Comparison of ENCODE assay signal across 17 cellular contexts in genomic region chr11:13045734-13046133, GRCh38. TPM values are rescaled to one million over a fixed set of nuclear protein-coding genes. Genes with fewer than 3 reads are reported as not detected.
A peak's percentile ranks its signal among the peaks of the same experiment; 100 is the strongest.
DNase-seq lines count a peak whose midpoint lies in the region; ATAC-seq and TF ChIP-seq lines count a peak whose summit lies in the region.
"Had no signal": no experiment of that assay in that cellular context is flagged by ENCODE, and none has a peak within 500 bp of the region (broad histone marks: within the 10 kb centered on the region; RNA-seq: fewer than 3 reads in every experiment).

No MANE protein-coding gene starts in this region.

- H3K18ac ChIP-seq in mesenchymal stem cell (ENCODE audit: low read depth in 1 of 2, low read length in 2 of 2): no peak overlapping the region

- H3K9ac ChIP-seq in mammary epithelial cell (ENCODE audit: insufficient read depth, low read length): no peak overlapping the region
- H3K9ac ChIP-seq in mesenchymal stem cell (ENCODE audit: low read length): no peak overlapping the region

- intact Hi-C loops in mammary epithelial cell (cut with micrococcal nuclease) (no loop called here), MCF 10A (cut with micrococcal nuclease) (no loop called here)

- POLR2A ChIA-PET in MCF 10A (lab: Yijun Ruan, JAX): interaction anchor here (0.7 kb wide), 1 partner anchor 13 kb away, joined by 3 read pairs; no protein-coding TSS in a partner anchor

- H3K36me3 Mint-ChIP-seq in MCF 10A (ENCODE audit: insufficient read depth, unreplicated experiment): no peaks in the 10 kb centered on the region
- H3K36me3 Mint-ChIP-seq: CD4-positive, CD25-positive, alpha-beta regulatory T cell; CD8-positive, alpha-beta T cell had no signal

- H2AK5ac ChIP-seq in mesenchymal stem cell (ENCODE audit: low read length, severe bottlenecking): peak overlapping the region; percentile 45

- H3K27ac ChIP-seq in mammary epithelial cell (ENCODE audit: insufficient read depth, low read depth, low read length): no peak overlapping the region
- H3K27ac ChIP-seq in mesenchymal stem cell (ENCODE audit: low read length, poor library complexity, severe bottlenecking): no peak overlapping the region

- 97% methylated on average over 5 of the region's 5 CpGs for WGBS in mammary epithelial cell (ENCODE audit: low coverage, missing lambda C conversion rate)
- 76% methylated on average over 5 of the region's 5 CpGs for WGBS in mesenchymal stem cell

- H3K79me2 ChIP-seq in mammary epithelial cell (ENCODE audit: insufficient read depth, low read length): no peaks in the 10 kb centered on the region

- CTCF ChIA-PET in mammary epithelial cell (lab: Charles Lee; ENCODE audit: low non-redundant PET): no interaction called here
- CTCF ChIA-PET in MCF 10A (lab: Yijun Ruan, JAX): interaction anchor here (1.0 to 1.5 kb wide), 3 partner anchors 10 to 123 kb away, joined by 3 read pairs; no protein-coding TSS in a partner anchor

- no peaks in the 10 kb centered on the region for H3K27me3 ChIP-seq in mammary epithelial cell (ENCODE audit: insufficient read depth, low read length)
- peaks cover 0 to 55% of the 10 kb centered on the region in 2 experiments for H3K27me3 ChIP-seq in mesenchymal stem cell (ENCODE audit: control insufficient read depth in 1 of 2, insufficient read depth in 1 of 2, low read length in 2 of 2)

- H2BK12ac ChIP-seq in mesenchymal stem cell (ENCODE audit: low read length in 2 of 2): no peak overlapping the region

- H3K36me3 ChIP-seq in mammary epithelial cell (ENCODE audit: insufficient read depth, low read length): no peaks in the 10 kb centered on the region
- no peaks in the 10 kb centered on the region for H3K36me3 ChIP-seq in mesenchymal stem cell (ENCODE audit: control insufficient read depth in 1 of 2, insufficient read depth in 2 of 2, low read depth in 1 of 2, low read length in 2 of 2)
- H3K36me3 ChIP-seq: HAP-1 had no signal

- H3K4me3 ChIP-seq in mammary epithelial cell (replicated peaks in 1 of 3; ENCODE audit: insufficient read depth in 1 of 3, low read depth in 2 of 3, low read length in 3 of 3) (no peak overlapping the region), mesenchymal stem cell (ENCODE audit: insufficient read depth in 1 of 2, low read depth in 1 of 2, low read length in 2 of 2) (no peak overlapping the region)
- H3K4me3 ChIP-seq: HAP-1 had no signal

- no peak overlapping the region for H3K23ac ChIP-seq in mesenchymal stem cell (ENCODE audit: low read length in 2 of 2)

- H3K27ac Mint-ChIP-seq in MCF 10A (ENCODE audit: low read depth, unreplicated experiment): no peak overlapping the region
- H3K27ac Mint-ChIP-seq: CD4-positive, CD25-positive, alpha-beta regulatory T cell; CD8-positive, alpha-beta T cell; HFFc6 had no signal

- no peak overlapping the region for H3K14ac ChIP-seq in mesenchymal stem cell (ENCODE audit: low read length in 2 of 2)

- dilution Hi-C loops in mammary epithelial cell (cut with HindIII; ENCODE audit: low sequenced_read_pairs): no loop called here

- no peak for TF ChIP-seq CTCF in mammary epithelial cell (conservative IDR thresholded peaks at IDR 0.05 in 1 of 2, IDR thresholded peaks at IDR 0.05 in 1 of 2; ENCODE audit: extremely low read depth in 1 of 2, insufficient read depth in 1 of 2, low read depth in 1 of 2, low read length in 2 of 2)
- TF ChIP-seq CTCF in MCF 10A (IDR thresholded peaks at IDR 0.05; ENCODE audit: unreplicated experiment): no peak

- no peak overlapping the region for H3K4me3 Mint-ChIP-seq in MCF 10A (ENCODE audit: unreplicated experiment)
- H3K4me3 Mint-ChIP-seq: CD4-positive, CD25-positive, alpha-beta regulatory T cell; CD8-positive, alpha-beta T cell; HFFc6 had no signal

- BruUV-seq in mammary epithelial cell (replicated peaks; lab: Mats Ljungman, UMichigan) (no TSS peak), MCF 10A (replicated peaks; lab: Mats Ljungman, UMichigan) (no TSS peak)

- H3K4me1 ChIP-seq in mammary epithelial cell (ENCODE audit: insufficient read depth, low read length) (peaks cover under 1% of the 10 kb centered on the region), mesenchymal stem cell (ENCODE audit: control insufficient read depth, insufficient read depth, low read depth, low read length) (no peaks in the 10 kb centered on the region)
- H3K4me1 ChIP-seq: HAP-1 had no signal

- H3K4me2 ChIP-seq in mammary epithelial cell (ENCODE audit: insufficient read depth, low read depth, low read length): no peak overlapping the region
- H3K4me2 ChIP-seq in mesenchymal stem cell (ENCODE audit: low read length, poor library complexity, severe bottlenecking): no peak overlapping the region

- in situ Hi-C loops in mammary epithelial cell (cut with MboI; ENCODE audit: low sequenced_read_pairs in 2 of 2): no loop called here

- DNase-seq in mammary epithelial cell: no peak
- no peak for DNase-seq in MCF 10A (ENCODE audit: unreplicated experiment)
- peak; percentile 66 for DNase-seq in cerebellar cortex (ENCODE audit: low spot score)
- DNase-seq in mesenchymal stem cell: no peak
- DNase-seq in CD1c-positive myeloid dendritic cell (ENCODE audit: extremely low spot score): no peak
- DNase-seq in activated CD4-positive, CD25-positive, alpha-beta regulatory T cell treated with anti-CD3 and anti-CD28 coated beads, Interleukin-2, amount 50 U/mL, for 72 hours: no peak
- DNase-seq: Caco-2; CD4-positive, CD25-positive, alpha-beta regulatory T cell; CD8-positive, alpha-beta T cell; DMS153; DMS79 treated with DMSO at 0.1 percent for 48 hours; GOT3; HFFc6 had no signal

- no peaks in the 10 kb centered on the region for H3K79me1 ChIP-seq in mesenchymal stem cell (replicated peaks; ENCODE audit: low read length, poor library complexity, severe bottlenecking)

- H2BK5ac ChIP-seq in mesenchymal stem cell (ENCODE audit: low read depth, low read length, poor library complexity, severe bottlenecking): no peak overlapping the region

- H3K9me3 Mint-ChIP-seq in MCF 10A (ENCODE audit: unreplicated experiment): no peaks in the 10 kb centered on the region
- H3K9me3 Mint-ChIP-seq: CD8-positive, alpha-beta T cell; HFFc6 had no signal

- H2BK120ac ChIP-seq in mesenchymal stem cell (ENCODE audit: low read depth, low read length): no peak overlapping the region

- H3K27me3 Mint-ChIP-seq in MCF 10A (ENCODE audit: insufficient read depth, unreplicated experiment): no peaks in the 10 kb centered on the region

- H2BK15ac ChIP-seq in mesenchymal stem cell (ENCODE audit: low read depth, poor library complexity, severe bottlenecking): no peak overlapping the region

- H2AFZ ChIP-seq in mammary epithelial cell (ENCODE audit: low read depth, low read length) (peak overlapping the region; percentile 17), mesenchymal stem cell (ENCODE audit: low read depth, low read length) (no peak overlapping the region)

- H4K20me1 ChIP-seq in mammary epithelial cell (ENCODE audit: insufficient read depth, low read length): no peaks in the 10 kb centered on the region

- no peak for ATAC-seq in HG03175 (IDR thresholded peaks at IDR 0.05; ENCODE audit: unreplicated experiment)
- ATAC-seq: CD8-positive, alpha-beta T cell had no signal

- H3K4me1 Mint-ChIP-seq in MCF 10A (ENCODE audit: insufficient read depth, unreplicated experiment): no peaks in the 10 kb centered on the region
- H3K4me1 Mint-ChIP-seq: CD4-positive, CD25-positive, alpha-beta regulatory T cell had no signal

- no peak overlapping the region for H4K8ac ChIP-seq in mesenchymal stem cell (ENCODE audit: low read length)

- no peak overlapping the region for H4K91ac ChIP-seq in mesenchymal stem cell (ENCODE audit: low read length)

- H3K9me3 ChIP-seq in mammary epithelial cell (replicated peaks; ENCODE audit: insufficient read depth, low read length) (no peaks in the 10 kb centered on the region), mesenchymal stem cell (ENCODE audit: control insufficient read depth, low read length) (no peaks in the 10 kb centered on the region)
- H3K9me3 ChIP-seq: Caco-2, HAP-1 had no signal

- no peak overlapping the region for H3K4ac ChIP-seq in mesenchymal stem cell (ENCODE audit: low read depth in 1 of 2, low read length in 2 of 2)

RNA-seq across cellular contexts. Expression of gene RASSF10, which starts 36.6 kb away (rescaled TPM):
- total RNA-seq in mammary epithelial cell (1 to 10 TPM; 6.0 to 7.5 TPM), MCF 10A (2022) (not detected in 2 replicates)
- 2.1 TPM for polyA plus RNA-seq in mammary epithelial cell
- 1.9 TPM for polyA minus RNA-seq in mammary epithelial cell
- polyA plus RNA-seq in mesenchymal stem cell (2013, experiment 1 of 2): not detected
- not detected for polyA plus RNA-seq in mesenchymal stem cell (2013, experiment 2 of 2)
- total RNA-seq: A172; CD4-positive, CD25-positive, alpha-beta regulatory T cell; CD8-positive, alpha-beta T cell; HFFc6 had no signal
- polyA plus RNA-seq: BJ; CD4-positive, CD25-positive, alpha-beta regulatory T cell had no signal
